1 cellular context compared by ENCODE assay signal in the genomic region with DNA sequence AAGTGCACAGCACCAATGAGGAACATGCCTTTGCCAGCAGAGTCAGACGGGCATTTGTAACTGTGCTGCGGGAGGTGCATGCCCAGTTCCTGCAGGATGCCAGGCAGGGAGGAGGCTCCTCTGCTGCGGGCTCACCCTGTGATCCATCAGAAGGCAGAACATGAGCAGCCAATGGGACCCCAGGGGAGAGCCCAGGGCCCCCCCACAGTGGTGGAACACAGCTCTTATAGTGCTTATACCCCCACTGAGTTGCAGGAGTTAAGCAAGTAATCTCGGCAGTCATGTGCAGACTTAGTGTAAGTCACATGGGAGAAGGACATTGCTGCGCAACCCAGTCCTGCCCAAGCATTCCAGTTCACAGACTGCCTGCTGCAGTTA.
TF ChIP-seq lines count a peak whose summit lies in the region.

No MANE protein-coding gene starts in this region.

TF ChIP-seq in K562, 482 proteins besides CTCF, POLR2A, EP300 and RAD21 (continued from another document):
- TF ChIP-seq, protein P1, sequence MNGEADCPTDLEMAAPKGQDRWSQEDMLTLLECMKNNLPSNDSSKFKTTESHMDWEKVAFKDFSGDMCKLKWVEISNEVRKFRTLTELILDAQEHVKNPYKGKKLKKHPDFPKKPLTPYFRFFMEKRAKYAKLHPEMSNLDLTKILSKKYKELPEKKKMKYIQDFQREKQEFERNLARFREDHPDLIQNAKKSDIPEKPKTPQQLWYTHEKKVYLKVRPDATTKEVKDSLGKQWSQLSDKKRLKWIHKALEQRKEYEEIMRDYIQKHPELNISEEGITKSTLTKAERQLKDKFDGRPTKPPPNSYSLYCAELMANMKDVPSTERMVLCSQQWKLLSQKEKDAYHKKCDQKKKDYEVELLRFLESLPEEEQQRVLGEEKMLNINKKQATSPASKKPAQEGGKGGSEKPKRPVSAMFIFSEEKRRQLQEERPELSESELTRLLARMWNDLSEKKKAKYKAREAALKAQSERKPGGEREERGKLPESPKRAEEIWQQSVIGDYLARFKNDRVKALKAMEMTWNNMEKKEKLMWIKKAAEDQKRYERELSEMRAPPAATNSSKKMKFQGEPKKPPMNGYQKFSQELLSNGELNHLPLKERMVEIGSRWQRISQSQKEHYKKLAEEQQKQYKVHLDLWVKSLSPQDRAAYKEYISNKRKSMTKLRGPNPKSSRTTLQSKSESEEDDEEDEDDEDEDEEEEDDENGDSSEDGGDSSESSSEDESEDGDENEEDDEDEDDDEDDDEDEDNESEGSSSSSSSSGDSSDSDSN (IDR thresholded peaks at IDR 0.05; ENCODE audit: borderline replicate concordance in 1 of 2, low read depth in 2 of 2, low read length in 2 of 2): no peak
TF ChIP-seq in K562: peak in this region for 0.
